Comparison of ENCODE assay signal across 27 cellular contexts in the genomic region with DNA sequence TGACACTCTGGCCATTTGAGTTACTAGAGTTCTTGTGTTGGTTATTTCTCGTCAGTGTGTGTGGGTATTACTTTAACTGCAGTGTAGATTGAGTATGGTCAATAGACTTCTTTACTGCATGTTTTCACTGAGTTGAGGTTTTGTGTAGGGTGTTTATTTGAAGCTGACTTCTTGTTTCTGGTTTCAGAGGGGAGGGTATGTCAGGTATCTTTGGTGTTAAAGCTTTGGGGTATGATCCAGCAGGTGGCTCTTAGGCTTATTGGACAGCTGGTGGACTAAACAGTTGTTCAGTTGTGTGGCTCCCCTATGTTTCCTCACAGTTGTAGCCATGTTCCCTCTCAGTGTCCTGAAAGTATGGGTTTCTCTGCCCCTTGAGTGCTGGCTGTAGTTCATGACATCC.
DNase-seq lines count a peak whose midpoint lies in the region; ATAC-seq, FAIRE-seq and TF ChIP-seq lines count a peak whose summit lies in the region.
"Had no signal": no experiment of that assay in that cellular context is flagged by ENCODE, and none has a peak within 500 bp of the region (broad histone marks: within the 10 kb centered on the region; RNA-seq: fewer than 3 reads in every experiment).

No MANE protein-coding gene starts in this region.

- no peak for DNase-seq in GM18507 (ENCODE audit: extremely low spot score, insufficient read length, low read depth)
- no peak for DNase-seq in activated naive CD8-positive, alpha-beta T cell treated with anti-CD3 and anti-CD28 coated beads, Interleukin-2, amount 50 U/mL, for 24 hours
- DNase-seq in osteocyte (ENCODE audit: extremely low spot score, unreplicated experiment), result no peak
- DNase-seq in A673 (ENCODE audit: low spot score), result no peak
- DNase-seq in activated CD4-positive, alpha-beta memory T cell treated with anti-CD3 and anti-CD28 coated beads, Interleukin-2, amount 10 ng/mL, durations not matched to agents 7 days and 5 days, result no peak
- DNase-seq in head of caudate nucleus, result no peak
- no peak for DNase-seq in activated CD8-positive, alpha-beta T cell treated with anti-CD3 and anti-CD28 coated beads, Interleukin-2, amount 10 ng/mL, durations not matched to agents 7 days and 5 days
- DNase-seq: activated CD4-positive, alpha-beta T cell treated with anti-CD3 and anti-CD28 coated beads for 48 hours; activated naive CD8-positive, alpha-beta T cell treated with anti-CD3 and anti-CD28 coated beads, Interleukin-2, amount 10 ng/mL, durations not matched to agents 7 days and 5 days; cerebellar nuclear complex; COR-L47; DND-41; erythroblast; gastrocnemius medialis; Kasumi-1; NCI-H1048; NCI-H1930; NCI-H2227 treated with DMSO at 0.1 percent for 48 hours; ovary; Peyer's patch; right cardiac atrium; stimulated activated CD4-positive, alpha-beta T cell treated with anti-CD3 and anti-CD28 coated beads, Interleukin-12 subunit alpha, Interleukin-12 subunit beta, amount 100 ng/mL, for 4 hours; T-helper 1 cell had no signal

- no peaks in the 10 kb centered on the region for H3K27me3 ChIP-seq in A673 (replicated peaks; ENCODE audit: insufficient read depth, low read depth, low read length, poor library complexity)
- H3K27me3 ChIP-seq: gastrocnemius medialis, ovary, Peyer's patch had no signal

- POLR2A ChIA-PET in A673 (lab: Charles Lee; ENCODE audit: low non-redundant PET), result no interaction called here
- POLR2A ChIA-PET in activated CD4-positive, alpha-beta memory T cell treated with anti-CD3 and anti-CD28 coated beads, Interleukin-2, amount 10 ng/mL, durations not matched to agents 7 days and 5 days (lab: Charles Lee), result no interaction called here
- POLR2A ChIA-PET in activated CD8-positive, alpha-beta T cell treated with anti-CD3 and anti-CD28 coated beads, Interleukin-2, amount 10 ng/mL, durations not matched to agents 7 days and 5 days (lab: Charles Lee), result no interaction called here

- peaks cover 26% of the 10 kb centered on the region for H3K36me3 Mint-ChIP-seq in activated naive CD8-positive, alpha-beta T cell treated with anti-CD3 and anti-CD28 coated beads, Interleukin-2, amount 50 U/mL, for 24 hours (ENCODE audit: low read depth)
- H3K36me3 Mint-ChIP-seq in osteocyte (ENCODE audit: unreplicated experiment), result peaks cover 23% of the 10 kb centered on the region
- H3K36me3 Mint-ChIP-seq in activated CD4-positive, alpha-beta memory T cell treated with anti-CD3 and anti-CD28 coated beads, Interleukin-2, amount 10 ng/mL, durations not matched to agents 7 days and 5 days (ENCODE audit: low read depth), result peaks cover 40% of the 10 kb centered on the region
- H3K36me3 Mint-ChIP-seq in activated CD8-positive, alpha-beta T cell treated with anti-CD3 and anti-CD28 coated beads, Interleukin-2, amount 10 ng/mL, durations not matched to agents 7 days and 5 days (ENCODE audit: low read depth), result peaks cover 27% of the 10 kb centered on the region

- peak overlapping the region; percentile 38 for H3K27ac Mint-ChIP-seq in activated naive CD8-positive, alpha-beta T cell treated with anti-CD3 and anti-CD28 coated beads, Interleukin-2, amount 50 U/mL, for 24 hours
- peak overlapping the region; percentile 42 for H3K27ac Mint-ChIP-seq in osteocyte (ENCODE audit: unreplicated experiment)
- H3K27ac Mint-ChIP-seq in activated CD4-positive, alpha-beta memory T cell treated with anti-CD3 and anti-CD28 coated beads, Interleukin-2, amount 10 ng/mL, durations not matched to agents 7 days and 5 days, result no peak overlapping the region
- H3K27ac Mint-ChIP-seq in activated CD8-positive, alpha-beta T cell treated with anti-CD3 and anti-CD28 coated beads, Interleukin-2, amount 10 ng/mL, durations not matched to agents 7 days and 5 days, result no peak overlapping the region
- H3K27ac Mint-ChIP-seq: activated naive CD8-positive, alpha-beta T cell treated with anti-CD3 and anti-CD28 coated beads, Interleukin-2, amount 10 ng/mL, durations not matched to agents 7 days and 5 days; type B pancreatic cell had no signal

- no peak overlapping the region for H3K27ac ChIP-seq in A673 (ENCODE audit: low read depth, low read length, poor library complexity, severe bottlenecking)
- H3K27ac ChIP-seq: gastrocnemius medialis, ovary, Peyer's patch had no signal

- H3K27me3 Mint-ChIP-seq in activated naive CD8-positive, alpha-beta T cell treated with anti-CD3 and anti-CD28 coated beads, Interleukin-2, amount 50 U/mL, for 24 hours, result no peaks in the 10 kb centered on the region
- H3K27me3 Mint-ChIP-seq in osteocyte (ENCODE audit: unreplicated experiment), result no peaks in the 10 kb centered on the region
- no peaks in the 10 kb centered on the region for H3K27me3 Mint-ChIP-seq in activated CD4-positive, alpha-beta memory T cell treated with anti-CD3 and anti-CD28 coated beads, Interleukin-2, amount 10 ng/mL, durations not matched to agents 7 days and 5 days
- H3K27me3 Mint-ChIP-seq in activated CD8-positive, alpha-beta T cell treated with anti-CD3 and anti-CD28 coated beads, Interleukin-2, amount 10 ng/mL, durations not matched to agents 7 days and 5 days (ENCODE audit: low read depth), result peaks cover 3% of the 10 kb centered on the region
- H3K27me3 Mint-ChIP-seq: activated naive CD8-positive, alpha-beta T cell treated with anti-CD3 and anti-CD28 coated beads, Interleukin-2, amount 10 ng/mL, durations not matched to agents 7 days and 5 days; type B pancreatic cell had no signal

- no TSS peak for BruUV-seq in A673 (replicated peaks; lab: Mats Ljungman, UMichigan)

- H3K4me3 ChIP-seq in A673 (ENCODE audit: low read depth, low read length, poor library complexity, severe bottlenecking), result no peak overlapping the region
- H3K4me3 ChIP-seq: gastrocnemius medialis, ovary, Peyer's patch had no signal

- CTCF ChIA-PET in A673 (lab: Charles Lee), result no interaction called here
- CTCF ChIA-PET in activated CD4-positive, alpha-beta memory T cell treated with anti-CD3 and anti-CD28 coated beads, Interleukin-2, amount 10 ng/mL, durations not matched to agents 7 days and 5 days (lab: Charles Lee), result no interaction called here
- CTCF ChIA-PET in activated CD8-positive, alpha-beta T cell treated with anti-CD3 and anti-CD28 coated beads, Interleukin-2, amount 10 ng/mL, durations not matched to agents 7 days and 5 days (lab: Charles Lee), result no interaction called here

- peaks cover 11% of the 10 kb centered on the region for H3K9me3 ChIP-seq in A673 (ENCODE audit: low read depth, low read length, poor library complexity, severe bottlenecking)
- H3K9me3 ChIP-seq: ovary had no signal

- H3K4me3 Mint-ChIP-seq in activated naive CD8-positive, alpha-beta T cell treated with anti-CD3 and anti-CD28 coated beads, Interleukin-2, amount 50 U/mL, for 24 hours, result peak overlapping the region; percentile 10
- H3K4me3 Mint-ChIP-seq in osteocyte (ENCODE audit: unreplicated experiment), result no peak overlapping the region
- H3K4me3 Mint-ChIP-seq in activated CD4-positive, alpha-beta memory T cell treated with anti-CD3 and anti-CD28 coated beads, Interleukin-2, amount 10 ng/mL, durations not matched to agents 7 days and 5 days, result no peak overlapping the region
- no peak overlapping the region for H3K4me3 Mint-ChIP-seq in activated CD8-positive, alpha-beta T cell treated with anti-CD3 and anti-CD28 coated beads, Interleukin-2, amount 10 ng/mL, durations not matched to agents 7 days and 5 days
- H3K4me3 Mint-ChIP-seq: activated naive CD8-positive, alpha-beta T cell treated with anti-CD3 and anti-CD28 coated beads, Interleukin-2, amount 10 ng/mL, durations not matched to agents 7 days and 5 days; activated T-helper 1 cell treated with anti-CD3 and anti-CD28 coated beads, Interleukin-12 subunit alpha, Interleukin-12 subunit beta, Interleukin-2, Interleukin-4 antibody, amounts not matched to agents 30 ng/mL and 10 ng/mL and 1 ng/mL, durations not matched to agents 14 hours and 24 hours and 36 hours; type B pancreatic cell had no signal

- peak; percentile 63 for FAIRE-seq in GM18507 (lab: Jason Lieb, UNC)
- FAIRE-seq: keratinocyte had no signal

- TF ChIP-seq CTCF in osteocyte (IDR thresholded peaks at IDR 0.05), result no peak
- TF ChIP-seq CTCF in A673 (conservative IDR thresholded peaks at IDR 0.05; ENCODE audit: low read depth, low read length), result no peak

- peaks cover 42% of the 10 kb centered on the region for H3K9me3 Mint-ChIP-seq in activated naive CD8-positive, alpha-beta T cell treated with anti-CD3 and anti-CD28 coated beads, Interleukin-2, amount 50 U/mL, for 24 hours
- H3K9me3 Mint-ChIP-seq in osteocyte (ENCODE audit: unreplicated experiment), result peaks cover 35% of the 10 kb centered on the region
- H3K9me3 Mint-ChIP-seq in activated CD4-positive, alpha-beta memory T cell treated with anti-CD3 and anti-CD28 coated beads, Interleukin-2, amount 10 ng/mL, durations not matched to agents 7 days and 5 days, result peaks cover 37% of the 10 kb centered on the region
- peaks cover 38% of the 10 kb centered on the region for H3K9me3 Mint-ChIP-seq in activated CD8-positive, alpha-beta T cell treated with anti-CD3 and anti-CD28 coated beads, Interleukin-2, amount 10 ng/mL, durations not matched to agents 7 days and 5 days (ENCODE audit: insufficient read depth)

- intact Hi-C loops in A673 (cut with micrococcal nuclease; ENCODE audit: unreplicated experiment) (no loop called here), head of caudate nucleus (cut with DNase I) (no loop called here)

- ATAC-seq in HG02885 (IDR thresholded peaks at IDR 0.05; ENCODE audit: poor library complexity, unreplicated experiment), result peak; percentile 47
- no peak for ATAC-seq in activated naive CD8-positive, alpha-beta T cell treated with anti-CD3 and anti-CD28 coated beads, Interleukin-2, amount 50 U/mL, for 24 hours
- ATAC-seq in activated CD8-positive, alpha-beta T cell treated with anti-CD3 and anti-CD28 coated beads, Interleukin-2, amount 10 ng/mL, durations not matched to agents 7 days and 5 days, result no peak
- ATAC-seq: gastrocnemius medialis had no signal

- peaks cover 7% of the 10 kb centered on the region for H3K4me1 ChIP-seq in A673 (ENCODE audit: insufficient read depth, low read length, poor library complexity, severe bottlenecking)

- H3K36me3 ChIP-seq in A673 (ENCODE audit: insufficient read depth, low read length, poor library complexity, severe bottlenecking), result peaks cover 3% of the 10 kb centered on the region
- H3K36me3 ChIP-seq: gastrocnemius medialis, ovary, Peyer's patch had no signal

- peaks cover 72% of the 10 kb centered on the region for H3K4me1 Mint-ChIP-seq in activated naive CD8-positive, alpha-beta T cell treated with anti-CD3 and anti-CD28 coated beads, Interleukin-2, amount 50 U/mL, for 24 hours
- H3K4me1 Mint-ChIP-seq in osteocyte (ENCODE audit: unreplicated experiment), result peaks cover 23% of the 10 kb centered on the region
- peaks cover 10% of the 10 kb centered on the region for H3K4me1 Mint-ChIP-seq in activated CD4-positive, alpha-beta memory T cell treated with anti-CD3 and anti-CD28 coated beads, Interleukin-2, amount 10 ng/mL, durations not matched to agents 7 days and 5 days
- H3K4me1 Mint-ChIP-seq in activated CD8-positive, alpha-beta T cell treated with anti-CD3 and anti-CD28 coated beads, Interleukin-2, amount 10 ng/mL, durations not matched to agents 7 days and 5 days (ENCODE audit: low read depth), result no peaks in the 10 kb centered on the region

Comparison
In these comparisons a context has a peak if more than half of its experiments do, and no peak if none do; other contexts are left out.
1. H3K27ac Mint-ChIP-seq: peak in activated naive CD8-positive, alpha-beta T cell treated with anti-CD3 and anti-CD28 coated beads, Interleukin-2, amount 50 U/mL, for 24 hours (single experiment) and osteocyte (single experiment); none in activated CD4-positive, alpha-beta memory T cell treated with anti-CD3 and anti-CD28 coated beads, Interleukin-2, amount 10 ng/mL, durations not matched to agents 7 days and 5 days (single experiment) and activated CD8-positive, alpha-beta T cell treated with anti-CD3 and anti-CD28 coated beads, Interleukin-2, amount 10 ng/mL, durations not matched to agents 7 days and 5 days (single experiment).